Comparison of ENCODE assay signal across 8 cellular contexts in genomic region chr5:90409318-90410177, GRCh38. TPM values are rescaled to one million over a fixed set of nuclear protein-coding genes. Genes with fewer than 3 reads are reported as not detected.
DNase-seq lines count a peak whose midpoint lies in the region; ATAC-seq and TF ChIP-seq lines count a peak whose summit lies in the region.

Gene CETN3, minus strand, starts transcription at chr5:90409756. Its CDS starts 95 bp downstream, at chr5:90409661.

- no peaks in the 10 kb centered on the region for H3K9me3 ChIP-seq in lung (ENCODE audit: control insufficient read depth in 2 of 2, insufficient read depth in 1 of 2, low read length in 1 of 2)

- peaks cover 0 to 1% of the 10 kb centered on the region in 2 donors for H3K36me3 ChIP-seq in lung (ENCODE audit: control insufficient read depth in 2 of 2, insufficient read depth in 2 of 2, low read length in 2 of 2)

- ATAC-seq in GM19468 (IDR thresholded peaks at IDR 0.05; ENCODE audit: extremely low read depth, unreplicated experiment): peak; percentile 88
- peak; percentile 97 for ATAC-seq in lung (ENCODE audit: insufficient read depth, low FRiP score)

- H3K4me3 ChIP-seq in lung: peak within 1 kb of the TSS; percentile 68

- DNase-seq in CMK (ENCODE audit: low read depth) (peak; percentile 84), HS-27A (ENCODE audit: low read depth) (peak; percentile 65), NK-92 (lab: John Stamatoyannopoulos, UW; ENCODE audit: unreplicated experiment) (peak; percentile 60), lung (ENCODE audit: low spot score) (peak; percentile 93)
- DNase-seq in activated CD8-positive, alpha-beta memory T cell treated with anti-CD3 and anti-CD28 coated beads for 1 hour (ENCODE audit: extremely low read depth in 1 of 2, low read depth in 1 of 2): peak; percentile 74 to 77
- DNase-seq in effector CD8-positive, alpha-beta T cell (lab: John Stamatoyannopoulos, UW): peak; percentile 86
- DNase-seq in stimulated activated CD4-positive, alpha-beta T cell treated with anti-CD3 and anti-CD28 coated beads, TNF-alpha, amount 100 ng/mL, for 4 hours (ENCODE audit: low read depth in 3 of 3): peak; percentile 69 to 81 (median 80)

- TF ChIP-seq CTCF in lung (IDR thresholded peaks at IDR 0.05; ENCODE audit: control extremely low read depth, extremely low read depth): no peak

- H3K4me1 ChIP-seq in lung (ENCODE audit: control insufficient read depth in 2 of 2, insufficient read depth in 2 of 2, low read length in 2 of 2): no peaks in the 10 kb centered on the region

- WGBS in lung, 2 donors: 0 to 1% methylated on average over 49 to 51 of the region's 51 CpGs

- H3K27me3 ChIP-seq in lung (ENCODE audit: control insufficient read depth, insufficient read depth): no peaks in the 10 kb centered on the region

- peak within 1 kb of the TSS; percentile 97 to 98 for H3K27ac ChIP-seq in lung (ENCODE audit: low read depth in 1 of 2, low read length in 1 of 2)

RNA-seq across cellular contexts. Expression of gene CETN3, which starts in this region (rescaled TPM):
- total RNA-seq in lung: 10 to 100 TPM; 16.8 to 43.8 TPM
- polyA plus RNA-seq in lung: 10 to 100 TPM; 15.7 to 27.2 TPM

Comparison
In these comparisons a context has a peak if more than half of its experiments do, and no peak if none do; other contexts are left out.
1. Peak in every context shown above with its lines: DNase-seq, ATAC-seq, H3K4me3 ChIP-seq and H3K27ac ChIP-seq.